8 cellular contexts compared by ENCODE assay signal in the genomic region with DNA sequence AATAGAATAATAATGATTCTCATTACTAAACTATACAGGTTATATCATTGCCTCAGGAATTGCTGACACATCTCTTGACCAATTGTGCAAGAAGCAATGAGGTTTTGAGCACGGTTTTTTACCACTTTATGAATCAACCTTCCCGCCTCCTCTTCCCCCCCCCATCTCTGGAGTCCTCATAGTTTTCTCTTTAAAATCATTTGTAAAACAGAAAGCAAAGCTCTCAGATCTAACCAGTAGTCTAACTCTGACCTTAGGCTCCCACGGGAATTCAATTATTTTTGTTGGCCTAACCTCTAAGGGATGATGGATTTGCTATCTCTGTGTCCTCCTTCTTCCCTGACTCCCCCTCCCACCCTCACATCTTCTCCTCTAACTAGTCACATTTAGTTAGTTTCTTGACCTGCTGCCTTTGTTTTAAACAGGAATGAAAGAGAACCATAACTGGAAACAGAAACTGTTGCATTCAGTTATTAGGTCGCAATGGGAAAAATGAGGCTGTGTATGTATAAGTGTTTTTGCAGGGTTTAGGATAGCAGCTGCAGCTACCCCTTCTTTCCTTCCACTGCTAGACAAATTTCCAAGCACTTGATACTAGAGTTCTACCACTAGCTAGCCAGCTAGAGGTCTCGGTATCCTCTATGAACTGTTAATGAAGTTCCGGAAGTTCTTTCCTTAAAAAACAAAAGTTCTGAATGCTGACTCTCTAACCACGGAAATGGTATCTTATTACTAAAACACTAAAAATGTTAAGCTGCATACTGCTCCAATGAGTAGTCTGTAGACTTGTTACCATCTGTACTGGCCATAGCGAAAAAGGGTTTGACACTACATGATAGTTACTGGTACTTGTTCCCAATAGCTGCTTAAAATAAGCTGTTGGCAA.
A peak's percentile ranks its signal among the peaks of the same experiment; 100 is the strongest.
DNase-seq lines count a peak whose midpoint lies in the region; ATAC-seq lines count a peak whose summit lies in the region.

No MANE protein-coding gene starts in this region.

- peak; percentile 63 for DNase-seq in activated naive CD4-positive, alpha-beta T cell treated with Interleukin-2 at 50 U/mL for 16 hours
- DNase-seq in activated naive CD4-positive, alpha-beta T cell (lab: John Stamatoyannopoulos, UW): no peak
- peak; percentile 91 for DNase-seq in HS-5 (ENCODE audit: low read depth)
- peak; percentile 25 for DNase-seq in activated T-cell treated with anti-CD3 and anti-CD28 coated beads for 48 hours (ENCODE audit: low read depth)
- no peak for DNase-seq in left cardiac atrium
- peak; percentile 34 to 36 for DNase-seq in stimulated activated CD8-positive, alpha-beta memory T cell treated with anti-CD3 and anti-CD28 coated beads, Interleukin-15, amount 100 ng/mL, for 48 hours (ENCODE audit: low read depth in 2 of 2)
- DNase-seq in NCI-H146 (lab: John Stamatoyannopoulos, UW): no peak

- intact Hi-C loops in left cardiac atrium (cut with DNase I): no loop called here

- ATAC-seq in left cardiac atrium (peak; percentile 44 to 89), GM19397 (IDR thresholded peaks at IDR 0.05; ENCODE audit: unreplicated experiment) (no peak)

Comparison
In these comparisons a context has a peak if more than half of its experiments do, and no peak if none do; other contexts are left out.
1. DNase-seq: peak in activated naive CD4-positive, alpha-beta T cell treated with Interleukin-2 at 50 U/mL for 16 hours (single experiment), HS-5 (single experiment), activated T-cell treated with anti-CD3 and anti-CD28 coated beads for 48 hours (single experiment) and stimulated activated CD8-positive, alpha-beta memory T cell treated with anti-CD3 and anti-CD28 coated beads, Interleukin-15, amount 100 ng/mL, for 48 hours (2 of 2); none in activated naive CD4-positive, alpha-beta T cell (0 of 4), left cardiac atrium (single experiment) and NCI-H146 (single experiment).